20 cellular contexts compared by ENCODE assay signal in genomic region chr1:241265428-241265827, GRCh38.
"Had no signal": no experiment of that assay in that cellular context is flagged by ENCODE, and none has a peak within 500 bp of the region (broad histone marks: within the 10 kb centered on the region; RNA-seq: fewer than 3 reads in every experiment).

No MANE protein-coding gene starts in this region.

- DNase-seq: activated CD4-positive, alpha-beta memory T cell treated with anti-CD3 and anti-CD28 coated beads for 36 hours; activated CD4-positive, alpha-beta T cell treated with anti-CD3 and anti-CD28 coated beads for 36 hours; activated T-cell treated with anti-CD3 and anti-CD28 coated beads for 4 hours; cerebellar nuclear complex; cortex of kidney; effector CD4-positive, alpha-beta T cell; immature natural killer cell; kidney glomerular epithelial cell; ovary; right lobe of liver; stimulated activated CD4-positive, alpha-beta T cell treated with anti-CD3 and anti-CD28 coated beads, Interleukin-4, amount 100 ng/mL, for 24 hours; stomach; testis; WERI-Rb-1 had no signal

- H3K4me1 Mint-ChIP-seq: activated CD4-positive, alpha-beta T cell treated with anti-CD3 and anti-CD28 coated beads for 36 hours; immature natural killer cell; memory B cell; neural crest cell; stimulated activated effector memory CD8-positive, alpha-beta T cell treated with anti-CD3 and anti-CD28 coated beads, Interleukin-12 subunit alpha, Interleukin-12 subunit beta, amount 100 ng/mL, for 72 hours had no signal

- H3K36me3 ChIP-seq: ovary, right lobe of liver, stomach, WERI-Rb-1 had no signal

- H3K27ac ChIP-seq: ovary, right lobe of liver, stomach, testis, WERI-Rb-1 had no signal

- H3K36me3 Mint-ChIP-seq: activated CD4-positive, alpha-beta memory T cell treated with anti-CD3 and anti-CD28 coated beads for 36 hours; activated naive CD8-positive, alpha-beta T cell; immature natural killer cell; memory B cell; stimulated activated effector memory CD8-positive, alpha-beta T cell treated with anti-CD3 and anti-CD28 coated beads, Interleukin-12 subunit alpha, Interleukin-12 subunit beta, amount 100 ng/mL, for 72 hours; type B pancreatic cell had no signal

- H3K27me3 Mint-ChIP-seq: activated CD4-positive, alpha-beta memory T cell treated with anti-CD3 and anti-CD28 coated beads for 36 hours; activated CD4-positive, alpha-beta T cell treated with anti-CD3 and anti-CD28 coated beads for 36 hours; activated naive CD8-positive, alpha-beta T cell; memory B cell; type B pancreatic cell had no signal

- H3K27me3 ChIP-seq: ovary, right lobe of liver, stomach, testis had no signal

- H3K9me3 Mint-ChIP-seq: memory B cell, type B pancreatic cell had no signal

- H3K4me1 ChIP-seq: right lobe of liver, stomach, testis had no signal

- H3K4me3 Mint-ChIP-seq: activated CD4-positive, alpha-beta memory T cell treated with anti-CD3 and anti-CD28 coated beads for 36 hours; activated CD4-positive, alpha-beta T cell treated with anti-CD3 and anti-CD28 coated beads for 36 hours; activated naive CD8-positive, alpha-beta T cell; immature natural killer cell; memory B cell; neural crest cell; stimulated activated effector memory CD8-positive, alpha-beta T cell treated with anti-CD3 and anti-CD28 coated beads, Interleukin-12 subunit alpha, Interleukin-12 subunit beta, amount 100 ng/mL, for 72 hours; type B pancreatic cell had no signal

- H3K4me3 ChIP-seq: ovary, right lobe of liver, stomach, testis had no signal

- ATAC-seq: activated CD4-positive, alpha-beta T cell treated with anti-CD3 and anti-CD28 coated beads for 36 hours; esophagus mucosa; right lobe of liver; stimulated activated effector memory CD8-positive, alpha-beta T cell treated with anti-CD3 and anti-CD28 coated beads, Interleukin-12 subunit alpha, Interleukin-12 subunit beta, amount 100 ng/mL, for 72 hours had no signal

- H3K9me3 ChIP-seq: ovary, right lobe of liver, stomach, testis had no signal

- H3K27ac Mint-ChIP-seq: activated CD4-positive, alpha-beta memory T cell treated with anti-CD3 and anti-CD28 coated beads for 36 hours; activated CD4-positive, alpha-beta T cell treated with anti-CD3 and anti-CD28 coated beads for 36 hours; activated naive CD8-positive, alpha-beta T cell; memory B cell; stimulated activated effector memory CD8-positive, alpha-beta T cell treated with anti-CD3 and anti-CD28 coated beads, Interleukin-12 subunit alpha, Interleukin-12 subunit beta, amount 100 ng/mL, for 72 hours; type B pancreatic cell had no signal
